In the genomic region with DNA sequence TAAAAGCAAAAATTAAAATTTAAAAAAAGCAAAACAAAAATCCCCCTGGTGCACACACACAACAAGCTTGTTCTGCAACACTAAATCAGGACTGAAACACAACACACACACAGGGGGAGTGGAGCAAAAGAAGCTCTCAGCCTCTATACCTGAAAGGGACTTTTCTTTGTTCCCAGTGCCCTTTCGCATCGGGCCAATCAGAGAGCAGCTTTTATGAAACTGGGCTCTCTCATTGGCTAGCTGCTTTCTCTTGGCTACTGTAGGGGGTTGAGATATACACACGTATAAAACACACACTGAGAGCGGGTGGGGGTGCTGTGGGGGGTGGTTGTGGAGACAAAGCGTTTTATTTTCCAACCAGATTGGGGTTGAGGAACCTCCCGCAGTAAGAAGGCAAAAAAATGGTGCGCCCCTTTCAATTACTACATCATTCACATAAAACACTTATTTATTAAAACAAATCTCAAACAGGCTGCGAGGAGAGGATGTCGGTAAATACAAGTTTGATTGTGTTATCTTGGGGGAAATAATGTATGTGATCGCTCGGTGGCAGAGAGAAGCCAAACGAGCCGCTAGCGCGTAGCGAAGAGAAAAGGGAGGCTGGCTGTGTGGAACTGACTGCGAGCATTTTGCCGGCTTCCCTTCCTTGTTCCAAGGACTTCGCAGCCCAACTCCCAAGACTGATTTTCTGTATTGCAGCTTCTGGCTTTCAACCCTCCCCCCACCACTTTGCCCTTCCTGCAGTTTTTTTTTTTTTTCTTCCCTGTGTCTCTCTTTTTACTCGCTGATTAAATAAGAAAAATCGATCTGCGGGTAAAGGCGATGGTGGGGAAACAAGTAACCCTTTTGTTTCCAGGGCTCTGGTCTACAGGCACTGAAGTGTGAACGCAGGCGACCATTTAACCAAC, we compare ENCODE assay signal across 1 cellular context.
A peak's percentile ranks its signal among the peaks of the same experiment; 100 is the strongest.
TF ChIP-seq lines count a peak whose summit lies in the region.

No MANE protein-coding gene starts in this region.

TF ChIP-seq in HepG2, 621 proteins besides CTCF, POLR2A, EP300 and RAD21 (continued from another document):
- TF ChIP-seq ZNF264 (CRISPR knock-in tag; IDR thresholded peaks at IDR 0.05) (0 out of 2 replicates have a peak, but pooled peaks have one; percentile 16), KDM1A (CRISPR knock-in tag; IDR thresholded peaks at IDR 0.05) (no peak), HNRNPLL (IDR thresholded peaks at IDR 0.05; ENCODE audit: low read depth, low read length, poor library complexity, severe bottlenecking) (no peak), TCF12 (IDR thresholded peaks at IDR 0.05) (no peak), TCF12 (CRISPR knock-in tag; IDR thresholded peaks at IDR 0.05) (no peak), ZNF777 (CRISPR knock-in tag; IDR thresholded peaks at IDR 0.05) (no peak), ZKSCAN5 (CRISPR knock-in tag; IDR thresholded peaks at IDR 0.05) (no peak), ZNF33B (CRISPR knock-in tag; IDR thresholded peaks at IDR 0.05) (no peak), ZNF296 (CRISPR knock-in tag; conservative IDR thresholded peaks at IDR 0.05) (no peak), NFIC (IDR thresholded peaks at IDR 0.05; ENCODE audit: low read length) (peak; percentile 60; the same call in 1 of the 2 replicates), SMARCE1 (IDR thresholded peaks at IDR 0.05; ENCODE audit: borderline replicate concordance) (no peak), EEA1 (CRISPR knock-in tag; IDR thresholded peaks at IDR 0.05; ENCODE audit: borderline replicate concordance) (no peak), ZNF33A (CRISPR knock-in tag; IDR thresholded peaks at IDR 0.05; ENCODE audit: borderline replicate concordance) (no peak), MTF1 (CRISPR knock-in tag; IDR thresholded peaks at IDR 0.05) (no peak), SOX6 (IDR thresholded peaks at IDR 0.05) (no peak), SOX6 (CRISPR knock-in tag; IDR thresholded peaks at IDR 0.05) (peak; percentile 86), NBN (conservative IDR thresholded peaks at IDR 0.05) (no peak), SRSF4 (IDR thresholded peaks at IDR 0.05; ENCODE audit: low read depth, low read length, poor library complexity, severe bottlenecking) (no peak), ZNF180 (CRISPR knock-in tag; IDR thresholded peaks at IDR 0.05; ENCODE audit: borderline replicate concordance, low read depth) (no peak), SSRP1 (CRISPR knock-in tag; IDR thresholded peaks at IDR 0.05) (no peak), ZNF274 (CRISPR knock-in tag; IDR thresholded peaks at IDR 0.05) (no peak), HMGA1 (CRISPR knock-in tag; conservative IDR thresholded peaks at IDR 0.05) (no peak), ZNF562 (CRISPR knock-in tag; IDR thresholded peaks at IDR 0.05; ENCODE audit: borderline replicate concordance) (no peak), FOXM1 (CRISPR knock-in tag; IDR thresholded peaks at IDR 0.05) (no peak), ZNF256 (CRISPR knock-in tag; conservative IDR thresholded peaks at IDR 0.05) (no peak), ZNF747 (CRISPR knock-in tag; IDR thresholded peaks at IDR 0.05; ENCODE audit: borderline replicate concordance) (no peak), REXO4 (CRISPR knock-in tag; IDR thresholded peaks at IDR 0.05; ENCODE audit: borderline replicate concordance) (no peak), SPEN (CRISPR knock-in tag; IDR thresholded peaks at IDR 0.05; ENCODE audit: low read depth) (no peak), ZFAT (CRISPR knock-in tag; conservative IDR thresholded peaks at IDR 0.05) (no peak), REPIN1 (CRISPR knock-in tag; IDR thresholded peaks at IDR 0.05; ENCODE audit: borderline replicate concordance, low read depth) (0 out of 2 replicates have a peak, but pooled peaks have one; percentile 45), HNRNPL (IDR thresholded peaks at IDR 0.05; ENCODE audit: low read depth, low read length) (no peak), SAP130 (CRISPR knock-in tag; IDR thresholded peaks at IDR 0.05; ENCODE audit: low read depth) (no peak), KLF6 (CRISPR knock-in tag; IDR thresholded peaks at IDR 0.05) (no peak), SMAD3 (CRISPR knock-in tag; IDR thresholded peaks at IDR 0.05) (0 out of 2 replicates have a peak, but pooled peaks have one; percentile 33), IKZF1 (IDR thresholded peaks at IDR 0.05) (no peak), YEATS2 (CRISPR knock-in tag; IDR thresholded peaks at IDR 0.05; ENCODE audit: borderline replicate concordance) (no peak)
- TF ChIP-seq, protein P1, sequence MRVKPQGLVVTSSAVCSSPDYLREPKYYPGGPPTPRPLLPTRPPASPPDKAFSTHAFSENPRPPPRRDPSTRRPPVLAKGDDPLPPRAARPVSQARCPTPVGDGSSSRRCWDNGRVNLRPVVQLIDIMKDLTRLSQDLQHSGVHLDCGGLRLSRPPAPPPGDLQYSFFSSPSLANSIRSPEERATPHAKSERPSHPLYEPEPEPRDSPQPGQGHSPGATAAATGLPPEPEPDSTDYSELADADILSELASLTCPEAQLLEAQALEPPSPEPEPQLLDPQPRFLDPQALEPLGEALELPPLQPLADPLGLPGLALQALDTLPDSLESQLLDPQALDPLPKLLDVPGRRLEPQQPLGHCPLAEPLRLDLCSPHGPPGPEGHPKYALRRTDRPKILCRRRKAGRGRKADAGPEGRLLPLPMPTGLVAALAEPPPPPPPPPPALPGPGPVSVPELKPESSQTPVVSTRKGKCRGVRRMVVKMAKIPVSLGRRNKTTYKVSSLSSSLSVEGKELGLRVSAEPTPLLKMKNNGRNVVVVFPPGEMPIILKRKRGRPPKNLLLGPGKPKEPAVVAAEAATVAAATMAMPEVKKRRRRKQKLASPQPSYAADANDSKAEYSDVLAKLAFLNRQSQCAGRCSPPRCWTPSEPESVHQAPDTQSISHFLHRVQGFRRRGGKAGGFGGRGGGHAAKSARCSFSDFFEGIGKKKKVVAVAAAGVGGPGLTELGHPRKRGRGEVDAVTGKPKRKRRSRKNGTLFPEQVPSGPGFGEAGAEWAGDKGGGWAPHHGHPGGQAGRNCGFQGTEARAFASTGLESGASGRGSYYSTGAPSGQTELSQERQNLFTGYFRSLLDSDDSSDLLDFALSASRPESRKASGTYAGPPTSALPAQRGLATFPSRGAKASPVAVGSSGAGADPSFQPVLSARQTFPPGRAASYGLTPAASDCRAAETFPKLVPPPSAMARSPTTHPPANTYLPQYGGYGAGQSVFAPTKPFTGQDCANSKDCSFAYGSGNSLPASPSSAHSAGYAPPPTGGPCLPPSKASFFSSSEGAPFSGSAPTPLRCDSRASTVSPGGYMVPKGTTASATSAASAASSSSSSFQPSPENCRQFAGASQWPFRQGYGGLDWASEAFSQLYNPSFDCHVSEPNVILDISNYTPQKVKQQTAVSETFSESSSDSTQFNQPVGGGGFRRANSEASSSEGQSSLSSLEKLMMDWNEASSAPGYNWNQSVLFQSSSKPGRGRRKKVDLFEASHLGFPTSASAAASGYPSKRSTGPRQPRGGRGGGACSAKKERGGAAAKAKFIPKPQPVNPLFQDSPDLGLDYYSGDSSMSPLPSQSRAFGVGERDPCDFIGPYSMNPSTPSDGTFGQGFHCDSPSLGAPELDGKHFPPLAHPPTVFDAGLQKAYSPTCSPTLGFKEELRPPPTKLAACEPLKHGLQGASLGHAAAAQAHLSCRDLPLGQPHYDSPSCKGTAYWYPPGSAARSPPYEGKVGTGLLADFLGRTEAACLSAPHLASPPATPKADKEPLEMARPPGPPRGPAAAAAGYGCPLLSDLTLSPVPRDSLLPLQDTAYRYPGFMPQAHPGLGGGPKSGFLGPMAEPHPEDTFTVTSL (CRISPR knock-in tag; IDR thresholded peaks at IDR 0.05; ENCODE audit: borderline replicate concordance) = peak; percentile 43; the same call in 1 of the 2 replicates
- TF ChIP-seq, protein P2, sequence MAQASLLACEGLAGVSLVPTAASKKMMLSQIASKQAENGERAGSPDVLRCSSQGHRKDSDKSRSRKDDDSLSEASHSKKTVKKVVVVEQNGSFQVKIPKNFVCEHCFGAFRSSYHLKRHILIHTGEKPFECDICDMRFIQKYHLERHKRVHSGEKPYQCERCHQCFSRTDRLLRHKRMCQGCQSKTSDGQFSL (CRISPR knock-in tag; IDR thresholded peaks at IDR 0.05) = peak; percentile 38
- TF ChIP-seq, protein P3, sequence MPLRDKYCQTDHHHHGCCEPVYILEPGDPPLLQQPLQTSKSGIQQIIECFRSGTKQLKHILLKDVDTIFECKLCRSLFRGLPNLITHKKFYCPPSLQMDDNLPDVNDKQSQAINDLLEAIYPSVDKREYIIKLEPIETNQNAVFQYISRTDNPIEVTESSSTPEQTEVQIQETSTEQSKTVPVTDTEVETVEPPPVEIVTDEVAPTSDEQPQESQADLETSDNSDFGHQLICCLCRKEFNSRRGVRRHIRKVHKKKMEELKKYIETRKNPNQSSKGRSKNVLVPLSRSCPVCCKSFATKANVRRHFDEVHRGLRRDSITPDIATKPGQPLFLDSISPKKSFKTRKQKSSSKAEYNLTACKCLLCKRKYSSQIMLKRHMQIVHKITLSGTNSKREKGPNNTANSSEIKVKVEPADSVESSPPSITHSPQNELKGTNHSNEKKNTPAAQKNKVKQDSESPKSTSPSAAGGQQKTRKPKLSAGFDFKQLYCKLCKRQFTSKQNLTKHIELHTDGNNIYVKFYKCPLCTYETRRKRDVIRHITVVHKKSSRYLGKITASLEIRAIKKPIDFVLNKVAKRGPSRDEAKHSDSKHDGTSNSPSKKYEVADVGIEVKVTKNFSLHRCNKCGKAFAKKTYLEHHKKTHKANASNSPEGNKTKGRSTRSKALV (CRISPR knock-in tag; IDR thresholded peaks at IDR 0.05) = peak; percentile 49; the same call in 1 of the 2 replicates
- TF ChIP-seq, protein P4, sequence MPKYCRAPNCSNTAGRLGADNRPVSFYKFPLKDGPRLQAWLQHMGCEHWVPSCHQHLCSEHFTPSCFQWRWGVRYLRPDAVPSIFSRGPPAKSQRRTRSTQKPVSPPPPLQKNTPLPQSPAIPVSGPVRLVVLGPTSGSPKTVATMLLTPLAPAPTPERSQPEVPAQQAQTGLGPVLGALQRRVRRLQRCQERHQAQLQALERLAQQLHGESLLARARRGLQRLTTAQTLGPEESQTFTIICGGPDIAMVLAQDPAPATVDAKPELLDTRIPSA (CRISPR knock-in tag; IDR thresholded peaks at IDR 0.05; ENCODE audit: borderline replicate concordance) = no peak
- TF ChIP-seq, protein P5, sequence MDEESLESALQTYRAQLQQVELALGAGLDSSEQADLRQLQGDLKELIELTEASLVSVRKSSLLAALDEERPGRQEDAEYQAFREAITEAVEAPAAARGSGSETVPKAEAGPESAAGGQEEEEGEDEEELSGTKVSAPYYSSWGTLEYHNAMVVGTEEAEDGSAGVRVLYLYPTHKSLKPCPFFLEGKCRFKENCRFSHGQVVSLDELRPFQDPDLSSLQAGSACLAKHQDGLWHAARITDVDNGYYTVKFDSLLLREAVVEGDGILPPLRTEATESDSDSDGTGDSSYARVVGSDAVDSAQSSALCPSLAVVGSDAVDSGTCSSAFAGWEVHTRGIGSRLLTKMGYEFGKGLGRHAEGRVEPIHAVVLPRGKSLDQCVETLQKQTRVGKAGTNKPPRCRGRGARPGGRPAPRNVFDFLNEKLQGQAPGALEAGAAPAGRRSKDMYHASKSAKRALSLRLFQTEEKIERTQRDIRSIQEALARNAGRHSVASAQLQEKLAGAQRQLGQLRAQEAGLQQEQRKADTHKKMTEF (CRISPR knock-in tag; IDR thresholded peaks at IDR 0.05) = peak; percentile 45; the same call in 1 of the 2 replicates
- TF ChIP-seq, protein P6, sequence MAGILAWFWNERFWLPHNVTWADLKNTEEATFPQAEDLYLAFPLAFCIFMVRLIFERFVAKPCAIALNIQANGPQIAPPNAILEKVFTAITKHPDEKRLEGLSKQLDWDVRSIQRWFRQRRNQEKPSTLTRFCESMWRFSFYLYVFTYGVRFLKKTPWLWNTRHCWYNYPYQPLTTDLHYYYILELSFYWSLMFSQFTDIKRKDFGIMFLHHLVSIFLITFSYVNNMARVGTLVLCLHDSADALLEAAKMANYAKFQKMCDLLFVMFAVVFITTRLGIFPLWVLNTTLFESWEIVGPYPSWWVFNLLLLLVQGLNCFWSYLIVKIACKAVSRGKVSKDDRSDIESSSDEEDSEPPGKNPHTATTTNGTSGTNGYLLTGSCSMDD (CRISPR knock-in tag; IDR thresholded peaks at IDR 0.05) = no peak
- TF ChIP-seq, protein P7, sequence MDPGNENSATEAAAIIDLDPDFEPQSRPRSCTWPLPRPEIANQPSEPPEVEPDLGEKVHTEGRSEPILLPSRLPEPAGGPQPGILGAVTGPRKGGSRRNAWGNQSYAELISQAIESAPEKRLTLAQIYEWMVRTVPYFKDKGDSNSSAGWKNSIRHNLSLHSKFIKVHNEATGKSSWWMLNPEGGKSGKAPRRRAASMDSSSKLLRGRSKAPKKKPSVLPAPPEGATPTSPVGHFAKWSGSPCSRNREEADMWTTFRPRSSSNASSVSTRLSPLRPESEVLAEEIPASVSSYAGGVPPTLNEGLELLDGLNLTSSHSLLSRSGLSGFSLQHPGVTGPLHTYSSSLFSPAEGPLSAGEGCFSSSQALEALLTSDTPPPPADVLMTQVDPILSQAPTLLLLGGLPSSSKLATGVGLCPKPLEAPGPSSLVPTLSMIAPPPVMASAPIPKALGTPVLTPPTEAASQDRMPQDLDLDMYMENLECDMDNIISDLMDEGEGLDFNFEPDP (CRISPR knock-in tag; conservative IDR thresholded peaks at IDR 0.05) = no peak
- TF ChIP-seq, protein P8, sequence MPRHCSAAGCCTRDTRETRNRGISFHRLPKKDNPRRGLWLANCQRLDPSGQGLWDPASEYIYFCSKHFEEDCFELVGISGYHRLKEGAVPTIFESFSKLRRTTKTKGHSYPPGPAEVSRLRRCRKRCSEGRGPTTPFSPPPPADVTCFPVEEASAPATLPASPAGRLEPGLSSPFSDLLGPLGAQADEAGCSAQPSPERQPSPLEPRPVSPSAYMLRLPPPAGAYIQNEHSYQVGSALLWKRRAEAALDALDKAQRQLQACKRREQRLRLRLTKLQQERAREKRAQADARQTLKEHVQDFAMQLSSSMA (CRISPR knock-in tag; IDR thresholded peaks at IDR 0.05) = no peak
TF ChIP-seq in HepG2: peak in this region for 88.
